In genomic region chr1:67719329-67720196, GRCh38 we compare ENCODE assay signal across 29 cellular contexts. TPM values are rescaled to one million over a fixed set of nuclear protein-coding genes. Genes with fewer than 3 reads are reported as not detected.
A peak's percentile ranks its signal among the peaks of the same experiment; 100 is the strongest.
DNase-seq lines count a peak whose midpoint lies in the region; ATAC-seq and TF ChIP-seq lines count a peak whose summit lies in the region.
"Had no signal": no experiment of that assay in that cellular context is flagged by ENCODE, and none has a peak within 500 bp of the region (broad histone marks: within the 10 kb centered on the region; RNA-seq: fewer than 3 reads in every experiment).

No MANE protein-coding gene starts in this region.

- no peak for ATAC-seq in GM18519 (IDR thresholded peaks at IDR 0.05; ENCODE audit: low FRiP score, unreplicated experiment)
- ATAC-seq in esophagus mucosa, result no peak
- ATAC-seq: CD8-positive, alpha-beta T cell; GM12878; left cardiac atrium; WTC11 had no signal

- H3K4me3 ChIP-seq in BLaER1 (no peak overlapping the region), WERI-Rb-1 (ENCODE audit: low read depth, low read length) (no peak overlapping the region)
- H3K4me3 ChIP-seq: GM12878, ovary, tibial nerve had no signal

- TF ChIP-seq CTCF in WERI-Rb-1 (IDR thresholded peaks at IDR 0.05; ENCODE audit: low read depth, low read length), result no peak

- H3K27me3 ChIP-seq in BLaER1 (no peaks in the 10 kb centered on the region), WERI-Rb-1 (ENCODE audit: insufficient read depth, low read depth, severe bottlenecking) (no peaks in the 10 kb centered on the region)
- H3K27me3 ChIP-seq: ovary, tibial nerve had no signal

- H3K4me2 ChIP-seq in BLaER1, result peak overlapping the region; percentile 22; the same call in 1 of the 2 replicates
- H3K4me2 ChIP-seq: KMS-11 had no signal

- no peaks in the 10 kb centered on the region for H4K20me1 ChIP-seq in BLaER1

- H3K36me3 ChIP-seq in BLaER1 (no peaks in the 10 kb centered on the region), WERI-Rb-1 (no peaks in the 10 kb centered on the region)
- H3K36me3 ChIP-seq: ovary, tibial nerve had no signal

- H3K27ac ChIP-seq in BLaER1 (no peak overlapping the region), WERI-Rb-1 (0 out of 2 replicates have a peak overlapping the region, but pooled peaks have one; percentile 2)
- H3K27ac ChIP-seq: HL-60, KMS-11, ovary had no signal

- peaks cover 8% of the 10 kb centered on the region for H3K4me1 ChIP-seq in BLaER1

- no peaks in the 10 kb centered on the region for H3K9me3 ChIP-seq in BLaER1
- no peaks in the 10 kb centered on the region for H3K9me3 ChIP-seq in WERI-Rb-1 (ENCODE audit: severe bottlenecking)
- H3K9me3 ChIP-seq: ovary, tibial nerve had no signal

- DNase-seq in DMS53 treated with DMSO at 0.1 percent for 48 hours (lab: John Stamatoyannopoulos, UW; ENCODE audit: unreplicated experiment) (peak; percentile 65), NCI-H2081 treated with DMSO at 0.1 percent for 48 hours (lab: John Stamatoyannopoulos, UW) (peak; percentile 84), WERI-Rb-1 (no peak), SKM-1 treated with dmso at 0.1 percent for 144 hours (lab: John Stamatoyannopoulos, UW; ENCODE audit: unreplicated experiment) (no peak)
- DNase-seq: ACHN; activated CD4-positive, alpha-beta T cell treated with anti-CD3 and anti-CD28 coated beads, Interleukin-2, amount 10 ng/mL, durations not matched to agents 24 days and 14 days; activated effector memory CD4-positive, alpha-beta T cell treated with anti-CD3 and anti-CD28 coated beads, Interleukin-2, amount 50 U/mL, for 16 hours; activated naive CD8-positive, alpha-beta T cell treated with anti-CD3 and anti-CD28 coated beads for 36 hours; activated T-cell treated with anti-CD3 and anti-CD28 coated beads, Interleukin-2, amount 50 U/mL, for 1 hour; anterior cingulate cortex; CD8-positive, alpha-beta T cell; DMS 273 treated with DMSO at 0.1 percent for 48 hours; immature natural killer cell; left cardiac atrium; MM.1S; NCI-H1436; NCI-H446; ovary; Right ventricle myocardium superior; stimulated activated CD4-positive, alpha-beta T cell treated with anti-CD3 and anti-CD28 coated beads, Interleukin-15, amount 100 ng/mL, for 24 hours; stimulated activated CD4-positive, alpha-beta T cell treated with anti-CD3 and anti-CD28 coated beads, Interleukin-4, amount 100 ng/mL, for 4 hours had no signal

- no peak overlapping the region for H3K9ac ChIP-seq in BLaER1
- H3K9ac ChIP-seq: KMS-11 had no signal

RNA-seq across cellular contexts. Expression of gene GADD45A, which starts 34.6 kb away (rescaled TPM):
- 34.5 TPM for total RNA-seq in esophagus mucosa

Comparison
In these comparisons a context has a peak if more than half of its experiments do, and no peak if none do; other contexts are left out.
1. DNase-seq: peak in DMS53 treated with DMSO at 0.1 percent for 48 hours (single experiment) and NCI-H2081 treated with DMSO at 0.1 percent for 48 hours (single experiment); none in WERI-Rb-1 (single experiment) and SKM-1 treated with dmso at 0.1 percent for 144 hours (single experiment).